ENCODE assay signal across 8 cellular contexts in genomic region chr1:197144570-197145325, GRCh38. TPM values are rescaled to one million over a fixed set of nuclear protein-coding genes. Genes with fewer than 3 reads are reported as not detected.
DNase-seq lines count a peak whose midpoint lies in the region; ATAC-seq and TF ChIP-seq lines count a peak whose summit lies in the region.

No MANE protein-coding gene starts in this region.

- DNase-seq in GM06990 (ENCODE audit: extremely low read depth, insufficient read length), result no peak
- peak; percentile 47 for DNase-seq in MG63
- peak; percentile 61 for DNase-seq in astrocyte of the spinal cord (ENCODE audit: low read depth, low spot score)
- DNase-seq in natural killer cell, result no peak
- no peak for DNase-seq in KG1 (lab: John Stamatoyannopoulos, UW)
- no peak for DNase-seq in left lung
- no peak for DNase-seq in DMS 273 treated with DMSO at 0.1 percent for 48 hours (lab: John Stamatoyannopoulos, UW)

- intact Hi-C loops in natural killer cell (cut with micrococcal nuclease), result no loop called here
- intact Hi-C loops in left lung (cut with DNase I), result no loop called here

- H3K9me3 ChIP-seq in MG63 (no peaks in the 10 kb centered on the region), left lung (no peaks in the 10 kb centered on the region)

- no peaks in the 10 kb centered on the region for H3K36me3 Mint-ChIP-seq in natural killer cell

- H3K27me3 Mint-ChIP-seq in natural killer cell (ENCODE audit: low read depth in 2 of 2), result no peaks in the 10 kb centered on the region

- H3K36me3 ChIP-seq in GM06990 (ENCODE audit: control insufficient read depth, insufficient read depth, low read length) (no peaks in the 10 kb centered on the region), MG63 (peaks cover 44% of the 10 kb centered on the region), left lung (no peaks in the 10 kb centered on the region)

- peaks cover 12 to 18% of the 10 kb centered on the region in 2 donors for H3K4me1 Mint-ChIP-seq in natural killer cell

- in situ Hi-C loops in astrocyte of the spinal cord (cut with HindIII; ENCODE audit: low sequenced_read_pairs), result no loop called here

- no peaks in the 10 kb centered on the region for H3K9me3 Mint-ChIP-seq in natural killer cell

- ATAC-seq in natural killer cell (no peak), HG03135 (IDR thresholded peaks at IDR 0.05; ENCODE audit: unreplicated experiment) (no peak), left lung (no peak)

- no peak overlapping the region for H3K27ac ChIP-seq in left lung

- H3K4me3 ChIP-seq in GM06990 (replicated peaks; ENCODE audit: low read depth, low read length) (peak overlapping the region; percentile 85), MG63 (peak overlapping the region; percentile 98), astrocyte of the spinal cord (ENCODE audit: low read depth, low read length) (peak overlapping the region; percentile 95), left lung (no peak overlapping the region)

- H3K4me3 Mint-ChIP-seq in natural killer cell, result peak overlapping the region; percentile 99

- TF ChIP-seq CTCF in GM06990 (IDR thresholded peaks at IDR 0.05; ENCODE audit: insufficient read depth, low read length, poor library complexity, severe bottlenecking) (no peak), astrocyte of the spinal cord (IDR thresholded peaks at IDR 0.05; ENCODE audit: low read depth, low read length) (no peak), natural killer cell (IDR thresholded peaks at IDR 0.05) (no peak), left lung (IDR thresholded peaks at IDR 0.05) (no peak)

- H3K27ac Mint-ChIP-seq in natural killer cell, result no peak overlapping the region

- no peaks in the 10 kb centered on the region for H3K27me3 ChIP-seq in GM06990 (replicated peaks; ENCODE audit: control insufficient read depth, insufficient read depth, low read length)
- no peaks in the 10 kb centered on the region for H3K27me3 ChIP-seq in MG63
- no peaks in the 10 kb centered on the region for H3K27me3 ChIP-seq in left lung

- peaks cover 0 to 16% of the 10 kb centered on the region in 2 donors for H3K4me1 ChIP-seq in left lung

RNA-seq across cellular contexts. Expression of gene ASPM, which starts 1.7 kb away (rescaled TPM):
- total RNA-seq in MG63 (2014; rRNA removed; shearing (Covaris generic); ENCODE audit: low replicate concordance), result 18.7 and 36.6 TPM in 2 replicates
- total RNA-seq in natural killer cell, result 1 to 10 TPM in 2 of 3 donors, under 1 TPM in 1; 0.73 to 1.9 (median 1.1) TPM
- total RNA-seq in left lung, result 1 to 10 TPM; 1.1 to 6.4 TPM

RNA-seq across cellular contexts. Expression of gene ZBTB41, which starts 56.3 kb away (rescaled TPM):
- 4.6 and 5.1 TPM in 2 replicates for total RNA-seq in MG63 (2014; rRNA removed; shearing (Covaris generic); ENCODE audit: low replicate concordance)
- total RNA-seq in natural killer cell (1 to 10 TPM; 7.0 to 9.9 (median 8.2) TPM), left lung (10 to 100 TPM; 14.7 to 16.3 TPM)

Comparison
In these comparisons a context has a peak if more than half of its experiments do, and no peak if none do; other contexts are left out.
1. DNase-seq: peak in MG63 (single experiment) and astrocyte of the spinal cord (single experiment); none in GM06990 (single experiment), natural killer cell (single experiment), KG1 (single experiment), left lung (0 of 2) and DMS 273 treated with DMSO at 0.1 percent for 48 hours (single experiment).
2. H3K4me3 ChIP-seq: peak in GM06990 (single experiment), MG63 (single experiment) and astrocyte of the spinal cord (single experiment); none in left lung (0 of 2).